ENCODE assay signal across 13 cellular contexts in genomic region chr7:45924283-45924682, GRCh38. TPM values are rescaled to one million over a fixed set of nuclear protein-coding genes. Genes with fewer than 3 reads are reported as not detected.
DNase-seq lines count a peak whose midpoint lies in the region; ATAC-seq lines count a peak whose summit lies in the region.
"Had no signal": no experiment of that assay in that cellular context is flagged by ENCODE, and none has a peak within 500 bp of the region (broad histone marks: within the 10 kb centered on the region; RNA-seq: fewer than 3 reads in every experiment).

No MANE protein-coding gene starts in this region.

- H3K27me3 Mint-ChIP-seq in activated T-cell treated with anti-CD3 and anti-CD28 coated beads, Interleukin-2, amount 50 U/mL, for 4 hours (ENCODE audit: low read depth), result peaks cover 46% of the 10 kb centered on the region

- no peak for ATAC-seq in activated T-cell treated with anti-CD3 and anti-CD28 coated beads, Interleukin-2, amount 50 U/mL, for 4 hours
- ATAC-seq: naive thymus-derived CD4-positive, alpha-beta T cell; upper lobe of right lung had no signal

- peaks cover 21% of the 10 kb centered on the region for H3K4me1 Mint-ChIP-seq in activated T-cell treated with anti-CD3 and anti-CD28 coated beads, Interleukin-2, amount 50 U/mL, for 4 hours (ENCODE audit: low read depth)

- no peaks in the 10 kb centered on the region for H3K9me3 Mint-ChIP-seq in activated T-cell treated with anti-CD3 and anti-CD28 coated beads, Interleukin-2, amount 50 U/mL, for 4 hours
- H3K9me3 Mint-ChIP-seq: activated naive CD8-positive, alpha-beta T cell treated with anti-CD3 and anti-CD28 coated beads, Interleukin-2, amount 10 ng/mL, durations not matched to agents 7 days and 5 days had no signal

- no peaks in the 10 kb centered on the region for H3K36me3 Mint-ChIP-seq in activated T-cell treated with anti-CD3 and anti-CD28 coated beads, Interleukin-2, amount 50 U/mL, for 4 hours (ENCODE audit: insufficient read depth)
- H3K36me3 Mint-ChIP-seq: activated naive CD8-positive, alpha-beta T cell treated with anti-CD3 and anti-CD28 coated beads, Interleukin-2, amount 10 ng/mL, durations not matched to agents 7 days and 5 days; naive thymus-derived CD4-positive, alpha-beta T cell had no signal

- DNase-seq in Daoy (ENCODE audit: low read depth) (peak; percentile 95), NCI-H460 (ENCODE audit: extremely low read depth, low read depth) (peak; percentile 40), dermis blood vessel endothelial cell (peak; percentile 53), non-pigmented ciliary epithelial cell (ENCODE audit: low read depth) (peak; percentile 52), GF-D8 (lab: John Stamatoyannopoulos, UW) (no peak), NCI-H187 (lab: John Stamatoyannopoulos, UW) (no peak), mucosa of gallbladder (ENCODE audit: low spot score) (no peak)
- no peak for DNase-seq in activated T-cell treated with anti-CD3 and anti-CD28 coated beads, Interleukin-2, amount 50 U/mL, for 4 hours
- DNase-seq: activated CD4-positive, CD25-positive, alpha-beta regulatory T cell; activated naive CD8-positive, alpha-beta T cell treated with anti-CD3 and anti-CD28 coated beads, Interleukin-2, amount 10 ng/mL, durations not matched to agents 7 days and 5 days; heart right ventricle; naive thymus-derived CD4-positive, alpha-beta T cell; upper lobe of right lung had no signal

- no peak overlapping the region for H3K4me3 Mint-ChIP-seq in activated T-cell treated with anti-CD3 and anti-CD28 coated beads, Interleukin-2, amount 50 U/mL, for 4 hours
- H3K4me3 Mint-ChIP-seq: activated naive CD8-positive, alpha-beta T cell treated with anti-CD3 and anti-CD28 coated beads, Interleukin-2, amount 10 ng/mL, durations not matched to agents 7 days and 5 days had no signal

RNA-seq across cellular contexts. Expression of gene IGFBP3, which starts 3.2 kb away (rescaled TPM):
- 201 and 265 TPM in 2 replicates for total RNA-seq in Daoy (2014; rRNA removed; shearing (Covaris generic))
- total RNA-seq in NCI-H460 (2014; rRNA removed; shearing (Covaris generic)), result 336 and 359 TPM in 2 replicates
- 156 and 273 TPM in 2 replicates for polyA plus RNA-seq in NCI-H460 (2014; cell fraction: nucleus; rRNA removed)
- total RNA-seq in dermis blood vessel endothelial cell (4.8 and 18.0 TPM in 2 replicates), mucosa of gallbladder (67.4 TPM)
- total RNA-seq in activated T-cell treated with anti-CD3 and anti-CD28 coated beads, Interleukin-2, amount 50 U/mL, for 4 hours, result under 1 TPM; 0.33 to 0.87 (median 0.48) TPM

RNA-seq across cellular contexts. Expression of gene IGFBP1, which starts 36.0 kb away (rescaled TPM):
- 0.57 and 2.6 TPM in 2 replicates for total RNA-seq in Daoy (2014; rRNA removed; shearing (Covaris generic))
- 1.8 and 2.4 TPM in 2 replicates for total RNA-seq in NCI-H460 (2014; rRNA removed; shearing (Covaris generic))
- polyA plus RNA-seq in NCI-H460 (2014; cell fraction: nucleus; rRNA removed), result not detected in 2 replicates
- total RNA-seq in dermis blood vessel endothelial cell (0.34 and 0.47 TPM in 2 replicates), mucosa of gallbladder (0.20 TPM)
- total RNA-seq in activated T-cell treated with anti-CD3 and anti-CD28 coated beads, Interleukin-2, amount 50 U/mL, for 4 hours, result under 1 TPM; 0.11 to 0.28 (median 0.13) TPM
- total RNA-seq: activated naive CD8-positive, alpha-beta T cell treated with anti-CD3 and anti-CD28 coated beads, Interleukin-2, amount 10 ng/mL, durations not matched to agents 7 days and 5 days; heart right ventricle; naive thymus-derived CD4-positive, alpha-beta T cell; upper lobe of right lung had no signal
- polyA plus RNA-seq: naive thymus-derived CD4-positive, alpha-beta T cell had no signal

RNA-seq across cellular contexts. Expression of gene CCDC201, which starts 51.4 kb away (rescaled TPM):
- total RNA-seq in Daoy (2014; rRNA removed; shearing (Covaris generic)), result not detected in 2 replicates
- total RNA-seq in NCI-H460 (2014; rRNA removed; shearing (Covaris generic)), result not detected in 2 replicates
- not detected in 2 replicates for polyA plus RNA-seq in NCI-H460 (2014; cell fraction: nucleus; rRNA removed)
- total RNA-seq in dermis blood vessel endothelial cell, result not detected in 2 replicates
- not detected for total RNA-seq in activated T-cell treated with anti-CD3 and anti-CD28 coated beads, Interleukin-2, amount 50 U/mL, for 4 hours
- not detected for total RNA-seq in mucosa of gallbladder
- total RNA-seq: activated naive CD8-positive, alpha-beta T cell treated with anti-CD3 and anti-CD28 coated beads, Interleukin-2, amount 10 ng/mL, durations not matched to agents 7 days and 5 days; heart right ventricle; naive thymus-derived CD4-positive, alpha-beta T cell; upper lobe of right lung had no signal
- polyA plus RNA-seq: heart right ventricle; naive thymus-derived CD4-positive, alpha-beta T cell had no signal

Comparison
In these comparisons a context has a peak if more than half of its experiments do, and no peak if none do; other contexts are left out.
1. DNase-seq: peak in Daoy (single experiment), NCI-H460 (single experiment), dermis blood vessel endothelial cell (single experiment) and non-pigmented ciliary epithelial cell (single experiment); none in activated T-cell treated with anti-CD3 and anti-CD28 coated beads, Interleukin-2, amount 50 U/mL, for 4 hours (single experiment), GF-D8 (single experiment), NCI-H187 (0 of 2) and mucosa of gallbladder (single experiment).